ENCODE assay signal across 17 cellular contexts in genomic region chr6:4670295-4670694, GRCh38.
"Had no signal": no experiment of that assay in that cellular context is flagged by ENCODE, and none has a peak within 500 bp of the region (broad histone marks: within the 10 kb centered on the region; RNA-seq: fewer than 3 reads in every experiment).

No MANE protein-coding gene starts in this region.

- H3K9me3 ChIP-seq: mucosa of descending colon, tibial artery had no signal

- H3K9ac ChIP-seq: parathyroid adenoma had no signal

- H3K4me3 ChIP-seq: coronary artery, mucosa of descending colon, tibial artery had no signal

- DNase-seq: activated CD4-positive, alpha-beta memory T cell treated with anti-CD3 and anti-CD28 coated beads for 36 hours; activated CD8-positive, alpha-beta memory T cell treated with anti-CD3 and anti-CD28 coated beads, Interleukin-2, amount 10 ng/mL, durations not matched to agents 7 days and 5 days; activated naive CD4-positive, alpha-beta T cell; activated naive CD8-positive, alpha-beta T cell treated with anti-CD3 and anti-CD28 coated beads, Interleukin-2, amount 10 ng/mL, durations not matched to agents 7 days and 5 days; activated T-cell treated with anti-CD3 and anti-CD28 coated beads, Interleukin-2, amount 50 U/mL, for 1 hour; caudate nucleus; erythroblast; kidney; mucosa of descending colon; naive thymus-derived CD8-positive, alpha-beta T cell; stimulated activated CD8-positive, alpha-beta memory T cell treated with anti-CD3 and anti-CD28 coated beads, Interleukin-4, amount 100 ng/mL, for 48 hours; stimulated activated naive CD4-positive, alpha-beta T cell; tibial artery; WERI-Rb-1 had no signal

- H3K27me3 ChIP-seq: tibial artery had no signal

- H3K4me1 ChIP-seq: parathyroid adenoma had no signal

- H2AFZ ChIP-seq: parathyroid adenoma had no signal

- H3K36me3 ChIP-seq: tibial artery, WERI-Rb-1 had no signal

- H3K27ac ChIP-seq: coronary artery, parathyroid adenoma, tibial artery, WERI-Rb-1 had no signal

- H3K79me2 ChIP-seq: parathyroid adenoma had no signal

- ATAC-seq: activated CD8-positive, alpha-beta memory T cell treated with anti-CD3 and anti-CD28 coated beads, Interleukin-2, amount 10 ng/mL, durations not matched to agents 7 days and 5 days; activated T-helper 17 cell treated with anti-CD3 and anti-CD28 coated beads, Interleukin-2, amount 50 U/mL, for 72 hours; mucosa of descending colon; naive thymus-derived CD8-positive, alpha-beta T cell had no signal
